Comparison of ENCODE assay signal across 28 cellular contexts in the genomic region with DNA sequence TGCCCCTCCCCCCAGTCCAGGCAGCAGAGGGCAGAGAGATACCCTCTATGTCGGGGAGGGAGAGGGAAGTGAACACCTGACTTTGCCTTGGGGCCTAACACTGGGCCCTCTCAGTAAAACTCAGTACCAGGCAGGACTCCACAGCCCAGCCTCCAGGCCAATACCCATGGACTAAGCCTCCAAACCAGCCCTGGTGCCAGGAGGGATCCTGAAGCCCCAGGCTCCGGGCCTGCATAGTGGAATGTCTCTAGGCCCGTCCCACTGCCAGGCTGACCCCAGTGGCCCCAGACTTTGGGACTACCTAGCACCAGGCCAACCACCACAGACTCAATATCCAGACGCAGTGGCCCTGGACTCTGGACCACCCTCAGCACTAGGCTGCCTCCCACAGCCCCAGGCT.
"Had no signal": no experiment of that assay in that cellular context is flagged by ENCODE, and none has a peak within 500 bp of the region (broad histone marks: within the 10 kb centered on the region; RNA-seq: fewer than 3 reads in every experiment).

No MANE protein-coding gene starts in this region.

- H3K27me3 ChIP-seq: body of pancreas, breast epithelium had no signal

- H3K9me3 ChIP-seq: body of pancreas, breast epithelium had no signal

- DNase-seq: activated B cell treated with CpG ODN at 0.5 μM for 24 hours; activated CD4-positive, alpha-beta memory T cell treated with anti-CD3 and anti-CD28 coated beads for 36 hours; activated CD4-positive, alpha-beta T cell treated with anti-CD3 and anti-CD28 coated beads for 4 hours; activated CD4-positive, alpha-beta T cell treated with anti-CD3 and anti-CD28 coated beads, Interleukin-2, amount 10 ng/mL, durations not matched to agents 24 days and 14 days; activated CD4-positive, alpha-beta T cell treated with anti-CD3 and anti-CD28 coated beads, Interleukin-2, amount 50 U/mL, for 1 hour; activated CD4-positive, alpha-beta T cell treated with anti-CD3 and anti-CD28 coated beads, Interleukin-2, amount 50 U/mL, for 4 hours; activated CD4-positive, CD25-positive, alpha-beta regulatory T cell treated with anti-CD3 and anti-CD28 coated beads, Interleukin-2, amount 50 U/mL, for 72 hours; activated CD8-positive, alpha-beta memory T cell treated with anti-CD3 and anti-CD28 coated beads, Interleukin-2, amount 50 U/mL, for 48 hours; activated CD8-positive, alpha-beta T cell treated with anti-CD3 and anti-CD28 coated beads for 36 hours; activated effector memory CD4-positive, alpha-beta T cell treated with Interleukin-2 at 50 U/mL for 16 hours; activated gamma-delta T cell; activated naive CD4-positive, alpha-beta T cell treated with anti-CD3 and anti-CD28 coated beads, Interleukin-2, amount 10 ng/mL, durations not matched to agents 7 days and 5 days; activated naive CD4-positive, alpha-beta T cell treated with Interleukin-2 at 50 U/mL for 16 hours; activated naive CD8-positive, alpha-beta T cell treated with anti-CD3 and anti-CD28 coated beads, Interleukin-2, amount 10 ng/mL, durations not matched to agents 7 days and 5 days; activated naive CD8-positive, alpha-beta T cell treated with anti-CD3 and anti-CD28 coated beads, Interleukin-2, amount 50 U/mL, for 24 hours; activated T-cell treated with anti-CD3 and anti-CD28 coated beads, Interleukin-2, amount 50 U/mL, for 24 hours; activated T-cell treated with anti-CD3 and anti-CD28 coated beads, Interleukin-2, amount 50 U/mL, for 48 hours; amygdala; anterior cingulate cortex; body of pancreas; brain microvascular endothelial cell; central memory CD4-positive, alpha-beta T cell; T-cell; T-helper 17 cell had no signal

- H3K4me3 ChIP-seq: body of pancreas, breast epithelium had no signal

- H3K4me1 ChIP-seq: breast epithelium had no signal

- H3K27ac ChIP-seq: body of pancreas, brain microvascular endothelial cell, breast epithelium, VCaP had no signal

- FAIRE-seq: astrocyte, TTC549 had no signal

- ATAC-seq: activated CD8-positive, alpha-beta T cell treated with anti-CD3 and anti-CD28 coated beads for 36 hours; activated naive CD8-positive, alpha-beta T cell treated with anti-CD3 and anti-CD28 coated beads, Interleukin-2, amount 50 U/mL, for 24 hours; body of pancreas; T-cell; T-helper 17 cell had no signal

- H3K36me3 ChIP-seq: brain microvascular endothelial cell, breast epithelium had no signal
